In the genomic region with DNA sequence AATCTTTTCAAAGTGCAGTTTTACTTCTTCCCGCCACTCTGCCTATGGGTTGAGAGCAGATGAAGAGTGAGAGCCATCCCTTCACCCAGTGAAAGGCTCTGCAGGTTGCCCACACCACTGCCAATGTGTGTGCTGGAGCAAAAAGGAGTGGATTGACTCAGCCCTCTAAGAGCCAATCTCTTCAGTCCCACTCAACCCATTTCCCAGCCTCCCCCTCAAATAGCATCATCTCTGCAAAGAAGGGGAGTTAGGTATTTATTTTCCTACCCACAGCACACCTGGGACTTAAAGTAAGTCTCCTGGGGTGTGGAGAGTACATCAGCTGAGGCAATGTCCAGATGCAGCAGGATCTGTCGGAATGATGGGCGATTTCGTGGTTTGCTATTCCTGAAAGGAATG, we compare ENCODE assay signal across 11 cellular contexts. TPM values are rescaled to one million over a fixed set of nuclear protein-coding genes. Genes with fewer than 3 reads are reported as not detected.
DNase-seq lines count a peak whose midpoint lies in the region; ATAC-seq, FAIRE-seq and TF ChIP-seq lines count a peak whose summit lies in the region.
"Had no signal": no experiment of that assay in that cellular context is flagged by ENCODE, and none has a peak within 500 bp of the region (broad histone marks: within the 10 kb centered on the region; RNA-seq: fewer than 3 reads in every experiment).

No MANE protein-coding gene starts in this region.

- H3K4me1 ChIP-seq in RWPE2 (ENCODE audit: insufficient read depth, poor library complexity, severe bottlenecking) (peaks cover 4% of the 10 kb centered on the region), small intestine (ENCODE audit: control insufficient read depth in 2 of 2, insufficient read depth in 1 of 2, low read depth in 1 of 2, low read length in 1 of 2) (peaks cover 0 to 4% of the 10 kb centered on the region in 2 donors)

- H3K9me3 Mint-ChIP-seq in activated T-cell treated with anti-CD3 and anti-CD28 coated beads, Interleukin-2, amount 50 U/mL, for 24 hours, result no peaks in the 10 kb centered on the region

- WGBS in small intestine, 3 donors, result 82 to 88% (median 82%) methylated on average over 4 of the region's 4 CpGs

- H3K4me1 Mint-ChIP-seq in activated T-cell treated with anti-CD3 and anti-CD28 coated beads, Interleukin-2, amount 50 U/mL, for 24 hours (ENCODE audit: low read depth), result peaks cover 16% of the 10 kb centered on the region

- no peak overlapping the region for H3K4me3 Mint-ChIP-seq in activated T-cell treated with anti-CD3 and anti-CD28 coated beads, Interleukin-2, amount 50 U/mL, for 24 hours

- peak overlapping the region; percentile 69 for H3K27ac Mint-ChIP-seq in activated T-cell treated with anti-CD3 and anti-CD28 coated beads, Interleukin-2, amount 50 U/mL, for 24 hours

- no peaks in the 10 kb centered on the region for H3K27me3 ChIP-seq in RWPE2 (ENCODE audit: insufficient read depth, poor library complexity, severe bottlenecking)
- no peaks in the 10 kb centered on the region for H3K27me3 ChIP-seq in small intestine (ENCODE audit: control insufficient read depth in 2 of 2, insufficient read depth in 2 of 2, low read length in 2 of 2)
- H3K27me3 ChIP-seq: upper lobe of left lung had no signal

- H3K9me3 ChIP-seq in RWPE2 (ENCODE audit: severe bottlenecking), result no peaks in the 10 kb centered on the region
- no peaks in the 10 kb centered on the region for H3K9me3 ChIP-seq in small intestine (ENCODE audit: control insufficient read depth, low read depth)
- H3K9me3 ChIP-seq: upper lobe of left lung had no signal

- DNase-seq in activated T-cell treated with anti-CD3 and anti-CD28 coated beads, Interleukin-2, amount 50 U/mL, for 24 hours, result no peak
- DNase-seq in activated T-cell treated with anti-CD3 and anti-CD28 coated beads, Interleukin-2, amount 50 U/mL, for 1 hour, result no peak
- DNase-seq in RWPE2 (ENCODE audit: low spot score) (no peak), epithelial cell of prostate (ENCODE audit: low read depth, low spot score) (no peak), small intestine (no peak)
- DNase-seq: NCI-H1436 treated with DMSO at 0.1 percent for 48 hours, NCI-H524, upper lobe of left lung had no signal

- H3K27ac ChIP-seq in RWPE2 (ENCODE audit: poor library complexity, severe bottlenecking) (no peak overlapping the region), epithelial cell of prostate (peak overlapping the region; percentile 72), small intestine (ENCODE audit: low read depth in 1 of 2, low read length in 1 of 2) (peak overlapping the region; percentile 6 to 13)

- no peak for FAIRE-seq in small intestine (lab: Jason Lieb, UNC)

- TF ChIP-seq CTCF in RWPE2 (IDR thresholded peaks at IDR 0.05; ENCODE audit: poor library complexity, severe bottlenecking), result no peak

- peaks cover 85% of the 10 kb centered on the region for H3K36me3 Mint-ChIP-seq in activated T-cell treated with anti-CD3 and anti-CD28 coated beads, Interleukin-2, amount 50 U/mL, for 24 hours (ENCODE audit: low read depth)

- no peaks in the 10 kb centered on the region for H3K27me3 Mint-ChIP-seq in activated T-cell treated with anti-CD3 and anti-CD28 coated beads, Interleukin-2, amount 50 U/mL, for 24 hours

- ATAC-seq in RWPE2 (ENCODE audit: low read depth) (peak; percentile 1; the same call in 2 of the 3 replicates), GM21367 (IDR thresholded peaks at IDR 0.05; ENCODE audit: unreplicated experiment) (no peak), HG02970 (IDR thresholded peaks at IDR 0.05; ENCODE audit: low FRiP score, unreplicated experiment) (no peak), GM19023 (IDR thresholded peaks at IDR 0.05; ENCODE audit: unreplicated experiment) (no peak)

- H3K4me3 ChIP-seq in RWPE2 (ENCODE audit: severe bottlenecking), result no peak overlapping the region
- H3K4me3 ChIP-seq in small intestine (ENCODE audit: low read depth in 1 of 2, low read length in 2 of 2), result no peak overlapping the region
- H3K4me3 ChIP-seq: upper lobe of left lung had no signal

- peaks cover 78% of the 10 kb centered on the region for H3K36me3 ChIP-seq in RWPE2 (ENCODE audit: low read depth)
- H3K36me3 ChIP-seq in small intestine (ENCODE audit: control insufficient read depth in 2 of 2, insufficient read depth in 2 of 2, low read length in 2 of 2), result peaks cover 7 to 12% of the 10 kb centered on the region in 2 donors

RNA-seq across cellular contexts. Expression of gene MAP3K12, which starts 15.3 kb away (rescaled TPM):
- polyA plus RNA-seq in small intestine, result 1 to 10 TPM in 2 of 3 donors, under 1 TPM in 1; 0.67 to 7.0 (median 1.6) TPM

RNA-seq across cellular contexts. Expression of gene TARBP2, which starts 17.1 kb away (rescaled TPM):
- 10 to 100 TPM; 18.9 to 31.0 (median 23.5) TPM for polyA plus RNA-seq in small intestine

RNA-seq across cellular contexts. Expression of gene NPFF, which starts 23.3 kb away (rescaled TPM):
- polyA plus RNA-seq in small intestine, result 1 to 10 TPM in 1 of 3 donors, not detected in 2; 4.2 TPM

RNA-seq across cellular contexts. Expression of gene PCBP2, which starts 32.1 kb away (rescaled TPM):
- 100 to 1,000 TPM; 446 to 528 (median 459) TPM for polyA plus RNA-seq in small intestine

RNA-seq across cellular contexts. Expression of gene PRR13, which starts 42.4 kb away (rescaled TPM):
- polyA plus RNA-seq in small intestine, result 1,000 to 10,000 TPM in 1 of 3 donors, 100 to 1,000 TPM in 2; 507 to 1,038 (median 901) TPM
